ENCODE assay signal across 33 cellular contexts in genomic region chr15:51718745-51719144, GRCh38. TPM values are rescaled to one million over a fixed set of nuclear protein-coding genes. Genes with fewer than 3 reads are reported as not detected.
"Had no signal": no experiment of that assay in that cellular context is flagged by ENCODE, and none has a peak within 500 bp of the region (broad histone marks: within the 10 kb centered on the region; RNA-seq: fewer than 3 reads in every experiment).

No MANE protein-coding gene starts in this region.

- H3K27ac ChIP-seq: heart left ventricle, left ventricle myocardium inferior, neural progenitor cell, neutrophil, right atrium auricular region, right lobe of liver, suprapubic skin, thoracic aorta, tibial artery, upper lobe of right lung had no signal

- H3K4me1 ChIP-seq: suprapubic skin, tibial artery, upper lobe of right lung had no signal

- FAIRE-seq: islet of Langerhans, kidney, urothelium cell line had no signal

- H3K4me2 ChIP-seq: neural progenitor cell had no signal

- H3K36me3 Mint-ChIP-seq: natural killer cell, neural progenitor cell had no signal

- H3K27ac Mint-ChIP-seq: natural killer cell; nephron progenitor cell; neural progenitor cell; progenitor cell of endocrine pancreas; stimulated activated naive CD8-positive, alpha-beta T cell treated with anti-CD3 and anti-CD28 coated beads, Interleukin-15, Interleukin-2, amounts not matched to agents 100 ng/mL and 50 ng/mL, for 24 hours had no signal

- H3K27me3 ChIP-seq: heart left ventricle, neural progenitor cell, neutrophil, right atrium auricular region, right lobe of liver, suprapubic skin, tibial artery, upper lobe of right lung had no signal

- H3K36me3 ChIP-seq: neural progenitor cell, right atrium auricular region, suprapubic skin had no signal

- H3K4me1 Mint-ChIP-seq: natural killer cell had no signal

- H3K4me3 ChIP-seq: heart left ventricle, left ventricle myocardium inferior, lung, neural progenitor cell, right atrium auricular region, right lobe of liver, suprapubic skin, thoracic aorta, tibial artery, upper lobe of right lung had no signal

- H3K9ac ChIP-seq: neural progenitor cell had no signal

- DNase-seq: heart left ventricle; hypothalamus; immature natural killer cell; kidney; left ventricle myocardium inferior; midbrain; naive B cell; natural killer cell; nephron progenitor cell; occipital lobe; right lobe of liver; stimulated activated CD4-positive, alpha-beta T cell treated with anti-CD3 and anti-CD28 coated beads, Interleukin-12 subunit alpha, Interleukin-12 subunit beta, amount 100 ng/mL, for 4 hours; stimulated activated CD4-positive, alpha-beta T cell treated with anti-CD3 and anti-CD28 coated beads, Interleukin-15, amount 100 ng/mL, for 24 hours; stimulated activated CD4-positive, alpha-beta T cell treated with anti-CD3 and anti-CD28 coated beads, Interleukin-2, amount 100 ng/mL, for 24 hours; stimulated activated CD4-positive, alpha-beta T cell treated with anti-CD3 and anti-CD28 coated beads, Interleukin-4, amount 100 ng/mL, for 1 hour; stimulated activated naive CD4-positive, alpha-beta T cell; tibial artery; trophoblast cell; upper lobe of right lung had no signal

- ATAC-seq: heart left ventricle, natural killer cell, right lobe of liver, upper lobe of right lung had no signal

- H3K9me3 Mint-ChIP-seq: immature natural killer cell; natural killer cell; nephron progenitor cell; neural progenitor cell; stimulated activated naive CD8-positive, alpha-beta T cell treated with anti-CD3 and anti-CD28 coated beads, Interleukin-15, Interleukin-2, amounts not matched to agents 100 ng/mL and 50 ng/mL, for 24 hours had no signal

- H3K4me3 Mint-ChIP-seq: immature natural killer cell; naive B cell; natural killer cell; nephron progenitor cell; neural progenitor cell; stimulated activated naive CD8-positive, alpha-beta T cell treated with anti-CD3 and anti-CD28 coated beads, Interleukin-15, Interleukin-2, amounts not matched to agents 100 ng/mL and 50 ng/mL, for 24 hours had no signal

- H2AFZ ChIP-seq: neural progenitor cell had no signal

- H3K27me3 Mint-ChIP-seq: naive B cell; progenitor cell of endocrine pancreas; stimulated activated naive CD8-positive, alpha-beta T cell treated with anti-CD3 and anti-CD28 coated beads, Interleukin-15, Interleukin-2, amounts not matched to agents 100 ng/mL and 50 ng/mL, for 24 hours had no signal

- H3K9me3 ChIP-seq: heart left ventricle, left ventricle myocardium inferior, neutrophil, right atrium auricular region, right lobe of liver, suprapubic skin, thoracic aorta, tibial artery, upper lobe of right lung had no signal

RNA-seq across cellular contexts. Expression of gene SCG3, which starts 37.4 kb away (rescaled TPM):
- total RNA-seq: left ventricle myocardium inferior, mesenteric fat pad, natural killer cell, osteocyte, pulmonary artery endothelial cell, right atrium auricular region, right lobe of liver, subcutaneous adipose tissue, suprapubic skin, thoracic aorta had no signal
- polyA plus RNA-seq: immature natural killer cell had no signal
